ENCODE assay signal across 23 cellular contexts in the genomic region with DNA sequence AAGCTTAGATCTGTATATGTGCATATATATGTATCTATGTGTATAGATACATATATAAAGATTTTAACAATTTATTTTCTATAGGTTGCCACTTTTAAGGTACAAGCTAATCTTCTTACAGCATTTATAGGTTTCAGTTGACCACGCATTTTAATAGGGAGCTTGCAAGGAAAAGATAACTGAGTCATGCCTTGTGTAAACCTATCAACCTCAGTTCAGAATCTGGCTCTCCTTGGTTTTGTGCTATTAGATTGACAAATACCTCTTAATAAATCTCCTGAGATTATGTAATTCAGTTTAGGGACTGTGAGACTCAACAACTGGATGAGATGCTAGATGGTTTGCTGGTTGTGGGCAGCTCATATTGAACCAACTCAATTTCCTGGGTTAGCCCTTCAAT.
DNase-seq lines count a peak whose midpoint lies in the region; ATAC-seq, FAIRE-seq and TF ChIP-seq lines count a peak whose summit lies in the region.
"Had no signal": no experiment of that assay in that cellular context is flagged by ENCODE, and none has a peak within 500 bp of the region (broad histone marks: within the 10 kb centered on the region; RNA-seq: fewer than 3 reads in every experiment).

No MANE protein-coding gene starts in this region.

- H3K27me3 ChIP-seq in PC-3 (ENCODE audit: low read length) (no peaks in the 10 kb centered on the region), K562 (ENCODE audit: control insufficient read depth in 2 of 2, insufficient read depth in 2 of 2, low read length in 2 of 2) (no peaks in the 10 kb centered on the region)
- H3K27me3 ChIP-seq: BE2C had no signal

- H4K20me1 ChIP-seq in PC-3 (ENCODE audit: low read length): no peaks in the 10 kb centered on the region
- H4K20me1 ChIP-seq in K562 (replicated peaks; ENCODE audit: control insufficient read depth, insufficient read depth, low read length): no peaks in the 10 kb centered on the region

- no peak for TF ChIP-seq RAD21 in K562 (CRISPR knock-in tag; conservative IDR thresholded peaks at IDR 0.05 in 1 of 2, IDR thresholded peaks at IDR 0.05 in 1 of 2)

- POLR2A ChIA-PET in PC-3 (lab: Charles Lee; ENCODE audit: unreplicated experiment): no interaction called here
- POLR2A ChIA-PET in K562 (lab: Yijun Ruan, JAX): interaction anchor here (0.5 to 1.1 kb wide), 4 partner anchors 140 to 212 kb away, joined by 3 to 6 read pairs (median 3); partner anchors contain the start of gene GADD45A
- POLR2A ChIA-PET in activated CD8-positive, alpha-beta T cell treated with anti-CD3 and anti-CD28 coated beads, Interleukin-2, amount 10 ng/mL, durations not matched to agents 7 days and 5 days (lab: Charles Lee): interaction anchor here (1.0 kb wide), 1 partner anchor 141 kb away, joined by 5 read pairs; the partner anchor contains the start of gene GADD45A

- H3K27me3 Mint-ChIP-seq in natural killer cell treated with Interleukin-12 subunit alpha and Interleukin-12 subunit beta and Interleukin-15 and Interleukin-18, amount 100 ng/mL, for 72 hours: peaks cover 5 to 13% of the 10 kb centered on the region in 2 donors
- peaks cover 8% of the 10 kb centered on the region for H3K27me3 Mint-ChIP-seq in activated CD8-positive, alpha-beta T cell treated with anti-CD3 and anti-CD28 coated beads, Interleukin-2, amount 10 ng/mL, durations not matched to agents 7 days and 5 days (ENCODE audit: low read depth)
- H3K27me3 Mint-ChIP-seq: CD8-positive, alpha-beta memory T cell had no signal

- DNase-seq in EH (ENCODE audit: low read depth) (peak; percentile 13), PC-3 (peak; percentile 80), K562 (ENCODE audit: extremely low read depth in 1 of 4, low spot score in 3 of 4) (no peak), iris pigment epithelial cell (ENCODE audit: low read depth) (peak; percentile 71), A172 (ENCODE audit: low spot score) (no peak), NCI-H2196 treated with DMSO at 0.1 percent for 48 hours (lab: John Stamatoyannopoulos, UW; ENCODE audit: unreplicated experiment) (no peak)
- DNase-seq in natural killer cell treated with Interleukin-12 subunit alpha and Interleukin-12 subunit beta and Interleukin-15 and Interleukin-18, amount 100 ng/mL, for 72 hours (ENCODE audit: low spot score): no peak
- no peak for DNase-seq in activated CD8-positive, alpha-beta T cell treated with anti-CD3 and anti-CD28 coated beads, Interleukin-2, amount 10 ng/mL, durations not matched to agents 7 days and 5 days
- DNase-seq: BE2C; C1 segment of cervical spinal cord; CD4-positive, CD25-positive, alpha-beta regulatory T cell; CD8-positive, alpha-beta memory T cell; COR-L47; DMS 273 treated with DMSO at 0.1 percent for 48 hours; DMS53; DND-41; GDM1; GM23248 had no signal

- H3K9me3 ChIP-seq in PC-3 (ENCODE audit: low read length): no peaks in the 10 kb centered on the region
- H3K9me3 ChIP-seq in K562 (replicated peaks; ENCODE audit: control insufficient read depth, insufficient read depth, low read depth, low read length): no peaks in the 10 kb centered on the region
- H3K9me3 ChIP-seq: BE2C, HAP-1 had no signal

- WGBS in K562 (ENCODE audit: insufficient coverage, low coverage, missing lambda C conversion rate): 4% methylated on average over 1 of the region's 1 CpG

- no peak overlapping the region for H3K4me3 Mint-ChIP-seq in natural killer cell treated with Interleukin-12 subunit alpha and Interleukin-12 subunit beta and Interleukin-15 and Interleukin-18, amount 100 ng/mL, for 72 hours
- H3K4me3 Mint-ChIP-seq in activated CD8-positive, alpha-beta T cell treated with anti-CD3 and anti-CD28 coated beads, Interleukin-2, amount 10 ng/mL, durations not matched to agents 7 days and 5 days: no peak overlapping the region
- H3K4me3 Mint-ChIP-seq: CD4-positive, CD25-positive, alpha-beta regulatory T cell; CD8-positive, alpha-beta memory T cell had no signal

- H3K9ac ChIP-seq in PC-3 (ENCODE audit: low read length) (no peak overlapping the region), K562 (ENCODE audit: insufficient read depth in 1 of 2, low read depth in 2 of 2, low read length in 2 of 2) (no peak overlapping the region)
- H3K9ac ChIP-seq: GM23248 had no signal

- no peaks in the 10 kb centered on the region for H3K36me3 ChIP-seq in PC-3 (ENCODE audit: low read depth, low read length)
- H3K36me3 ChIP-seq in K562 (ENCODE audit: control insufficient read depth, insufficient read depth, low read length): no peaks in the 10 kb centered on the region
- H3K36me3 ChIP-seq: BE2C, HAP-1 had no signal

- BruUV-seq in PC-3 (replicated peaks; lab: Mats Ljungman, UMichigan) (no TSS peak), K562 (replicated peaks; lab: Mats Ljungman, UMichigan) (no TSS peak)

- no peak overlapping the region for H3K27ac Mint-ChIP-seq in natural killer cell treated with Interleukin-12 subunit alpha and Interleukin-12 subunit beta and Interleukin-15 and Interleukin-18, amount 100 ng/mL, for 72 hours
- no peak overlapping the region for H3K27ac Mint-ChIP-seq in activated CD8-positive, alpha-beta T cell treated with anti-CD3 and anti-CD28 coated beads, Interleukin-2, amount 10 ng/mL, durations not matched to agents 7 days and 5 days
- H3K27ac Mint-ChIP-seq: CD4-positive, CD25-positive, alpha-beta regulatory T cell; CD8-positive, alpha-beta memory T cell had no signal

- H3K36me3 Mint-ChIP-seq in natural killer cell treated with Interleukin-12 subunit alpha and Interleukin-12 subunit beta and Interleukin-15 and Interleukin-18, amount 100 ng/mL, for 72 hours: no peaks in the 10 kb centered on the region
- no peaks in the 10 kb centered on the region for H3K36me3 Mint-ChIP-seq in activated CD8-positive, alpha-beta T cell treated with anti-CD3 and anti-CD28 coated beads, Interleukin-2, amount 10 ng/mL, durations not matched to agents 7 days and 5 days (ENCODE audit: low read depth)
- H3K36me3 Mint-ChIP-seq: CD4-positive, CD25-positive, alpha-beta regulatory T cell; CD8-positive, alpha-beta memory T cell had no signal

- H3K9me3 Mint-ChIP-seq in natural killer cell treated with Interleukin-12 subunit alpha and Interleukin-12 subunit beta and Interleukin-15 and Interleukin-18, amount 100 ng/mL, for 72 hours: no peaks in the 10 kb centered on the region
- no peaks in the 10 kb centered on the region for H3K9me3 Mint-ChIP-seq in activated CD8-positive, alpha-beta T cell treated with anti-CD3 and anti-CD28 coated beads, Interleukin-2, amount 10 ng/mL, durations not matched to agents 7 days and 5 days (ENCODE audit: insufficient read depth)

- H3K9me2 ChIP-seq in PC-3 (replicated peaks; ENCODE audit: low read length): no peaks in the 10 kb centered on the region

- H3K9me1 ChIP-seq in K562 (ENCODE audit: control insufficient read depth, insufficient read depth, low read length): no peaks in the 10 kb centered on the region

- H3F3A ChIP-seq in PC-3 (ENCODE audit: low read length, unreplicated experiment): no peaks in the 10 kb centered on the region

- in situ Hi-C loops in K562 (cut with MboI): loop anchor here (25.0 kb wide), 3 partner anchors 567 to 917 kb away; no protein-coding TSS in a partner anchor

- H2AFZ ChIP-seq in PC-3 (ENCODE audit: low read length): no peak overlapping the region
- H2AFZ ChIP-seq in K562 (ENCODE audit: low read depth, low read length): no peak overlapping the region
- H2AFZ ChIP-seq: GM23248 had no signal

- H3K4me2 ChIP-seq in PC-3 (ENCODE audit: low read length) (no peak overlapping the region), K562 (ENCODE audit: insufficient read depth, low read length) (no peak overlapping the region)

- no peak; the same call in 1 of the 2 replicates for TF ChIP-seq EP300 in K562 (IDR thresholded peaks at IDR 0.05; ENCODE audit: low read length)

- TF ChIP-seq CTCF in PC-3 (conservative IDR thresholded peaks at IDR 0.05; ENCODE audit: low read depth, low read length) (no peak), K562 (IDR thresholded peaks at IDR 0.05 in 2 of 3, conservative IDR thresholded peaks at IDR 0.05 in 1 of 3; ENCODE audit: insufficient read depth in 2 of 3, low read depth in 1 of 3, low read length in 3 of 3) (no peak)

- peaks cover 28% of the 10 kb centered on the region for H3K4me1 ChIP-seq in PC-3 (ENCODE audit: insufficient read depth, low read length)
- peaks cover under 1 to 2% of the 10 kb centered on the region in 2 experiments; a peak in 3 of 5 replicates for H3K4me1 ChIP-seq in K562 (replicated peaks in 1 of 2; ENCODE audit: control insufficient read depth in 2 of 2, insufficient read depth in 2 of 2, low read length in 2 of 2)
- H3K4me1 ChIP-seq: BE2C, HAP-1 had no signal

- H3K4me1 Mint-ChIP-seq in natural killer cell treated with Interleukin-12 subunit alpha and Interleukin-12 subunit beta and Interleukin-15 and Interleukin-18, amount 100 ng/mL, for 72 hours (ENCODE audit: low read depth in 2 of 2): no peaks in the 10 kb centered on the region
- no peaks in the 10 kb centered on the region for H3K4me1 Mint-ChIP-seq in activated CD8-positive, alpha-beta T cell treated with anti-CD3 and anti-CD28 coated beads, Interleukin-2, amount 10 ng/mL, durations not matched to agents 7 days and 5 days (ENCODE audit: low read depth)
- H3K4me1 Mint-ChIP-seq: CD4-positive, CD25-positive, alpha-beta regulatory T cell; CD8-positive, alpha-beta memory T cell had no signal

- H3K4me3 ChIP-seq in PC-3 (ENCODE audit: low read length) (no peak overlapping the region), K562 (no peak overlapping the region)
- H3K4me3 ChIP-seq: GM23248, HAP-1 had no signal

- CTCF ChIA-PET in PC-3 (lab: Charles Lee): interaction anchor here (0.6 to 1.3 kb wide), 5 partner anchors 10 to 615 kb away, joined by 3 to 11 read pairs (median 5); no protein-coding TSS in a partner anchor
- CTCF ChIA-PET in K562 (lab: Yijun Ruan, JAX; ENCODE audit: low intra/inter-chr PET ratio): no interaction called here
- CTCF ChIA-PET in activated CD8-positive, alpha-beta T cell treated with anti-CD3 and anti-CD28 coated beads, Interleukin-2, amount 10 ng/mL, durations not matched to agents 7 days and 5 days (lab: Charles Lee): interaction anchor here (0.8 to 2.7 kb wide), 5 partner anchors 9 to 216 kb away, joined by 3 to 10 read pairs (median 6); no protein-coding TSS in a partner anchor

- peak; percentile 98 for ATAC-seq in PC-3
- ATAC-seq in K562: no peak
- no peak for ATAC-seq in natural killer cell treated with Interleukin-12 subunit alpha and Interleukin-12 subunit beta and Interleukin-15 and Interleukin-18, amount 100 ng/mL, for 72 hours
- ATAC-seq in activated CD8-positive, alpha-beta T cell treated with anti-CD3 and anti-CD28 coated beads, Interleukin-2, amount 10 ng/mL, durations not matched to agents 7 days and 5 days: no peak
- ATAC-seq: HepG2 had no signal

- no peak for FAIRE-seq in K562 (lab: Jason Lieb, UNC)
- FAIRE-seq: GM12892, GM18507, HepG2 had no signal

- H3K27ac ChIP-seq in PC-3 (ENCODE audit: low read length): no peak overlapping the region
- H3K27ac ChIP-seq in K562 (ENCODE audit: extremely low read depth, low read depth, low read length): no peak overlapping the region
- H3K27ac ChIP-seq: 22Rv1, GM23248 had no signal

- intact Hi-C loops in PC-3 (cut with micrococcal nuclease) (no loop called here), K562 (cut with micrococcal nuclease) (no loop called here)

- H3K79me2 ChIP-seq in PC-3 (ENCODE audit: low read length) (no peaks in the 10 kb centered on the region), K562 (ENCODE audit: control insufficient read depth, insufficient read depth, low read length) (no peaks in the 10 kb centered on the region)

- no peak for TF ChIP-seq POLR2A in K562 (conservative IDR thresholded peaks at IDR 0.05)

Comparison
In these comparisons a context has a peak if more than half of its experiments do, and no peak if none do; other contexts are left out.
1. DNase-seq: peak in EH (single experiment), PC-3 (single experiment) and iris pigment epithelial cell (single experiment); none in K562 (0 of 4), A172 (single experiment), natural killer cell treated with Interleukin-12 subunit alpha and Interleukin-12 subunit beta and Interleukin-15 and Interleukin-18, amount 100 ng/mL, for 72 hours (single experiment), NCI-H2196 treated with DMSO at 0.1 percent for 48 hours (single experiment) and activated CD8-positive, alpha-beta T cell treated with anti-CD3 and anti-CD28 coated beads, Interleukin-2, amount 10 ng/mL, durations not matched to agents 7 days and 5 days (single experiment).